ENCODE assay signal across 6 cellular contexts in genomic region chr22:42953772-42954171, GRCh38.
DNase-seq lines count a peak whose midpoint lies in the region; ATAC-seq and TF ChIP-seq lines count a peak whose summit lies in the region.
"Not testable (repeated sequence)": the region's sequence is repeated elsewhere in the genome, so short reads cannot be mapped to it uniquely, and the experiment has no call there.

No MANE protein-coding gene starts in this region.

- not testable (repeated sequence) for H2AFZ ChIP-seq in trophoblast cell (ENCODE audit: insufficient read depth, low read length, poor library complexity)

- WGBS in trophoblast cell (ENCODE audit: extremely low coverage, insufficient coverage, insufficient read length): no CpG with 5 or more reads among the region's 6 CpGs

- not testable (repeated sequence) for H3K79me2 ChIP-seq in trophoblast cell (ENCODE audit: control insufficient read depth, insufficient read depth, low read length, poor library complexity)

- H3K27ac ChIP-seq in SK-N-MC (peak overlapping the region; percentile 15; the same call in 1 of the 2 replicates), left ventricle myocardium inferior (replicated peaks) (peak overlapping the region; percentile 6)
- H3K27ac ChIP-seq in trophoblast cell (ENCODE audit: low read depth, low read length): not testable (repeated sequence)

- intact Hi-C loops in Caco-2 (cut with micrococcal nuclease; ENCODE audit: unreplicated experiment): loop anchor here (10.0 kb wide), 1 partner anchor 61 kb away; the partner anchor contains the start of gene PACSIN2
- intact Hi-C loops in left ventricle myocardium inferior (cut with micrococcal nuclease); mucosa of descending colon (cut with DNase I, micrococcal nuclease): not testable (repeated sequence)

- peak overlapping the region; percentile 90 for H3K4ac ChIP-seq in trophoblast cell (ENCODE audit: low read depth, low read length)

- H3K4me3 Mint-ChIP-seq in Caco-2 (ENCODE audit: unreplicated experiment); chondrocyte (ENCODE audit: unreplicated experiment): not testable (repeated sequence)

- ATAC-seq in mucosa of descending colon: peak; percentile 51

- not testable (repeated sequence) for BruUV-seq in Caco-2 (replicated peaks; lab: Mats Ljungman, UMichigan)

- TF ChIP-seq CTCF in Caco-2 (IDR thresholded peaks at IDR 0.05; ENCODE audit: insufficient read depth in 1 of 2, low read depth in 1 of 2, low read length in 1 of 2, severe bottlenecking in 1 of 2, unreplicated experiment in 1 of 2); chondrocyte (IDR thresholded peaks at IDR 0.05); left ventricle myocardium inferior (IDR thresholded peaks at IDR 0.05; ENCODE audit: borderline replicate concordance); mucosa of descending colon (IDR thresholded peaks at IDR 0.05): not testable (repeated sequence)

- H3K14ac ChIP-seq in trophoblast cell (ENCODE audit: low read length): not testable (repeated sequence)

- CTCF ChIA-PET in Caco-2 (lab: Charles Lee): not testable (repeated sequence)

- H2BK12ac ChIP-seq in trophoblast cell (ENCODE audit: low read length): not testable (repeated sequence)

- H3K27ac Mint-ChIP-seq in Caco-2 (ENCODE audit: unreplicated experiment): peak overlapping the region; percentile 4
- peak overlapping the region; percentile 78 for H3K27ac Mint-ChIP-seq in chondrocyte (ENCODE audit: unreplicated experiment)

- not testable (repeated sequence) for H3K9ac ChIP-seq in SK-N-MC (ENCODE audit: insufficient read length); trophoblast cell (ENCODE audit: low read length)

- H3K27me3 Mint-ChIP-seq in Caco-2 (ENCODE audit: insufficient read depth, unreplicated experiment); chondrocyte (ENCODE audit: low read depth): not testable (repeated sequence)

- not testable (repeated sequence) for H2BK5ac ChIP-seq in trophoblast cell (ENCODE audit: low read depth, low read length, poor library complexity)

- POLR2A ChIA-PET in Caco-2 (lab: Charles Lee): not testable (repeated sequence)

- H3K18ac ChIP-seq in trophoblast cell (ENCODE audit: low read length): not testable (repeated sequence)

- not testable (repeated sequence) for H3K79me1 ChIP-seq in trophoblast cell (ENCODE audit: low read length)

- H3K36me3 ChIP-seq in Caco-2 (ENCODE audit: control insufficient read depth, insufficient read depth, low read length); left ventricle myocardium inferior; mucosa of descending colon (ENCODE audit: low read depth); trophoblast cell (ENCODE audit: control insufficient read depth in 1 of 2, insufficient read depth in 2 of 2, low read length in 2 of 2): not testable (repeated sequence)
- H3K36me3 ChIP-seq in SK-N-MC (ENCODE audit: insufficient read depth, low read length): peaks cover 11% of the 10 kb centered on the region

- not testable (repeated sequence) for H4K12ac ChIP-seq in trophoblast cell (ENCODE audit: low read depth, low read length)

- H3K9me3 ChIP-seq in Caco-2; SK-N-MC (ENCODE audit: low read depth, low read length); left ventricle myocardium inferior (replicated peaks); mucosa of descending colon; trophoblast cell (ENCODE audit: insufficient read depth, low read depth, low read length): not testable (repeated sequence)

- not testable (repeated sequence) for H2AK5ac ChIP-seq in trophoblast cell (ENCODE audit: low read length)

- DNase-seq in Caco-2; SK-N-MC (ENCODE audit: low read depth, low spot score); chondrocyte (ENCODE audit: low spot score); left ventricle myocardium inferior; mucosa of descending colon; trophoblast cell: not testable (repeated sequence)

- H3K4me1 Mint-ChIP-seq in Caco-2 (ENCODE audit: low read depth, unreplicated experiment) (peaks cover 44% of the 10 kb centered on the region), chondrocyte (ENCODE audit: low read depth) (peaks cover 74% of the 10 kb centered on the region)

- H3K27me3 ChIP-seq in Caco-2 (replicated peaks; ENCODE audit: control insufficient read depth, insufficient read depth, low read length); left ventricle myocardium inferior (ENCODE audit: low read depth); trophoblast cell (ENCODE audit: insufficient read depth, low read length): not testable (repeated sequence)

- not testable (repeated sequence) for H3K23ac ChIP-seq in trophoblast cell (ENCODE audit: low read length)

- H3K9me3 Mint-ChIP-seq in Caco-2 (ENCODE audit: unreplicated experiment); chondrocyte (ENCODE audit: low read depth): not testable (repeated sequence)

- not testable (repeated sequence) for H4K91ac ChIP-seq in trophoblast cell (ENCODE audit: low read depth, low read length)

- H3K4me2 ChIP-seq in trophoblast cell (ENCODE audit: low read length): not testable (repeated sequence)

- not testable (repeated sequence) for H3K4me3 ChIP-seq in Caco-2 (ENCODE audit: low read depth, low read length); SK-N-MC; left ventricle myocardium inferior; mucosa of descending colon; trophoblast cell (ENCODE audit: low read depth, low read length)

- not testable (repeated sequence) for H2BK120ac ChIP-seq in trophoblast cell (ENCODE audit: insufficient read depth, low read length, poor library complexity)

- H4K8ac ChIP-seq in trophoblast cell (ENCODE audit: low read depth, low read length): not testable (repeated sequence)

- H3K36me3 Mint-ChIP-seq in Caco-2 (ENCODE audit: insufficient read depth, unreplicated experiment): peaks cover 60% of the 10 kb centered on the region
- not testable (repeated sequence) for H3K36me3 Mint-ChIP-seq in chondrocyte (ENCODE audit: low read depth)

- peaks cover 28% of the 10 kb centered on the region for H3K4me1 ChIP-seq in Caco-2
- peaks cover 84% of the 10 kb centered on the region for H3K4me1 ChIP-seq in left ventricle myocardium inferior
- peaks cover 13% of the 10 kb centered on the region for H3K4me1 ChIP-seq in mucosa of descending colon (ENCODE audit: low read depth)
- peaks cover 16 to 19% of the 10 kb centered on the region in 2 experiments for H3K4me1 ChIP-seq in trophoblast cell (ENCODE audit: control insufficient read depth in 1 of 2, insufficient read depth in 2 of 2, low read length in 2 of 2)
